14 cellular contexts compared by ENCODE assay signal in genomic region chr15:63917588-63918316, GRCh38.
"Had no signal": no experiment of that assay in that cellular context is flagged by ENCODE, and none has a peak within 500 bp of the region (broad histone marks: within the 10 kb centered on the region; RNA-seq: fewer than 3 reads in every experiment).

No MANE protein-coding gene starts in this region.

- H3K4me3 ChIP-seq: ascending aorta, cardiac muscle cell, colonic mucosa, pancreas, skin epidermis, upper lobe of left lung had no signal

- H3K4me1 ChIP-seq: colonic mucosa, pancreas had no signal

- H3K27me3 ChIP-seq: ascending aorta, cardiac muscle cell, colonic mucosa, pancreas, upper lobe of left lung had no signal

- FAIRE-seq: pancreas had no signal

- H3K36me3 ChIP-seq: ascending aorta, cardiac muscle cell, colonic mucosa, pancreas had no signal

- H3K9me3 ChIP-seq: ascending aorta, colonic mucosa, pancreas, upper lobe of left lung had no signal

- ATAC-seq: activated naive CD8-positive, alpha-beta T cell treated with anti-CD3 and anti-CD28 coated beads, Interleukin-2, amount 50 U/mL, for 24 hours; natural killer cell treated with Interleukin-12 subunit alpha and Interleukin-12 subunit beta and Interleukin-15 and Interleukin-18, amount 100 ng/mL, for 72 hours; WTC11 had no signal

- DNase-seq: activated CD4-positive, alpha-beta T cell treated with anti-CD3 and anti-CD28 coated beads, Interleukin-2, amount 10 ng/mL, durations not matched to agents 24 days and 14 days; activated naive CD4-positive, alpha-beta T cell treated with Interleukin-2 at 50 U/mL for 16 hours; activated naive CD8-positive, alpha-beta T cell treated with anti-CD3 and anti-CD28 coated beads, Interleukin-2, amount 50 U/mL, for 24 hours; effector CD4-positive, alpha-beta T cell; hippocampal formation; pancreas had no signal

- H3K27ac ChIP-seq: ascending aorta, cardiac muscle cell, colonic mucosa, epithelial cell of prostate, pancreas, skin epidermis, upper lobe of left lung had no signal
